8 cellular contexts compared by ENCODE assay signal in genomic region chr2:111839625-111840282, GRCh38. TPM values are rescaled to one million over a fixed set of nuclear protein-coding genes. Genes with fewer than 3 reads are reported as not detected.
DNase-seq lines count a peak whose midpoint lies in the region; ATAC-seq and TF ChIP-seq lines count a peak whose summit lies in the region.
"Not testable (repeated sequence)": the region's sequence is repeated elsewhere in the genome, so short reads cannot be mapped to it uniquely, and the experiment has no call there.

No MANE protein-coding gene starts in this region.

- ATAC-seq in aorta (ENCODE audit: low FRiP score) = peak; percentile 29

- peaks cover 12% of the 10 kb centered on the region for H3K36me3 Mint-ChIP-seq in activated naive CD8-positive, alpha-beta T cell treated with anti-CD3 and anti-CD28 coated beads for 36 hours
- H3K36me3 Mint-ChIP-seq in chondrocyte (ENCODE audit: low read depth) = not testable (repeated sequence)
- peaks cover 29% of the 10 kb centered on the region for H3K36me3 Mint-ChIP-seq in nephron (ENCODE audit: low read depth)

- not testable (repeated sequence) for H3K27me3 Mint-ChIP-seq in activated naive CD8-positive, alpha-beta T cell treated with anti-CD3 and anti-CD28 coated beads for 36 hours; chondrocyte (ENCODE audit: low read depth); nephron (ENCODE audit: low read depth)

- H3K27ac Mint-ChIP-seq in activated naive CD8-positive, alpha-beta T cell treated with anti-CD3 and anti-CD28 coated beads for 36 hours = peak overlapping the region; percentile 58
- H3K27ac Mint-ChIP-seq in chondrocyte (ENCODE audit: unreplicated experiment) (peak overlapping the region; percentile 80), nephron (peak overlapping the region; percentile 32 to 85 (median 76))

- TF ChIP-seq CTCF in chondrocyte (IDR thresholded peaks at IDR 0.05); fibroblast of villous mesenchyme (IDR thresholded peaks at IDR 0.05; ENCODE audit: insufficient read depth, low read depth, low read length); nephron (IDR thresholded peaks at IDR 0.05; ENCODE audit: unreplicated experiment in 3 of 3): not testable (repeated sequence)

- H3K9me3 Mint-ChIP-seq in activated naive CD8-positive, alpha-beta T cell treated with anti-CD3 and anti-CD28 coated beads for 36 hours; chondrocyte (ENCODE audit: low read depth); nephron: not testable (repeated sequence)

- intact Hi-C loops in aorta (cut with DNase I) = not testable (repeated sequence)

- not testable (repeated sequence) for H3K4me1 ChIP-seq in aorta (ENCODE audit: control insufficient read depth in 1 of 2, insufficient read depth in 2 of 2, low read length in 2 of 2)

- peaks cover 11% of the 10 kb centered on the region for H3K36me3 ChIP-seq in MG63
- not testable (repeated sequence) for H3K36me3 ChIP-seq in aorta (ENCODE audit: control insufficient read depth in 1 of 2, insufficient read depth in 2 of 2, low read length in 1 of 2)

- H3K4me3 ChIP-seq in MG63; fibroblast of villous mesenchyme (ENCODE audit: low read depth, low read length); aorta (ENCODE audit: low read length in 2 of 2): not testable (repeated sequence)

- peaks cover 15% of the 10 kb centered on the region for H3K4me1 Mint-ChIP-seq in activated naive CD8-positive, alpha-beta T cell treated with anti-CD3 and anti-CD28 coated beads for 36 hours
- H3K4me1 Mint-ChIP-seq in chondrocyte (ENCODE audit: low read depth) (peaks cover 30% of the 10 kb centered on the region), nephron (peaks cover 16% of the 10 kb centered on the region)

- not testable (repeated sequence) for H3K27me3 ChIP-seq in MG63; aorta (ENCODE audit: control insufficient read depth in 1 of 2, insufficient read depth in 2 of 2, low read length in 1 of 2)

- 18 to 32% methylated on average over 2 to 3 of the region's 3 CpGs for WGBS in aorta, 2 donors

- not testable (repeated sequence) for H3K4me3 Mint-ChIP-seq in activated naive CD8-positive, alpha-beta T cell treated with anti-CD3 and anti-CD28 coated beads for 36 hours; chondrocyte (ENCODE audit: unreplicated experiment); nephron

- H3K27ac ChIP-seq in aorta (ENCODE audit: low read depth in 1 of 2, low read length in 2 of 2) = not testable (repeated sequence)

- DNase-seq in DMS153 treated with DMSO at 0.1 percent for 48 hours (lab: John Stamatoyannopoulos, UW; ENCODE audit: unreplicated experiment) (peak; percentile 3), MG63 (peak; percentile 3), NCI-H69 (lab: John Stamatoyannopoulos, UW) (peak; percentile 49), fibroblast of villous mesenchyme (ENCODE audit: low read depth) (peak; percentile 43)
- not testable (repeated sequence) for DNase-seq in activated naive CD8-positive, alpha-beta T cell treated with anti-CD3 and anti-CD28 coated beads for 36 hours; chondrocyte (ENCODE audit: low spot score); aorta

- H3K9me3 ChIP-seq in MG63; aorta (ENCODE audit: control insufficient read depth, low read length): not testable (repeated sequence)

RNA-seq across cellular contexts. Expression of gene ANAPC1, which starts 44.2 kb away (rescaled TPM):
- 21.0 and 30.5 TPM in 2 replicates for total RNA-seq in MG63 (2014; rRNA removed; shearing (Covaris generic); ENCODE audit: low replicate concordance)
- 100 to 1,000 TPM; 137 to 149 TPM for total RNA-seq in activated naive CD8-positive, alpha-beta T cell treated with anti-CD3 and anti-CD28 coated beads for 36 hours
- total RNA-seq in chondrocyte (20.7 to 33.9 TPM (median 21.7 TPM) in 3 replicates), fibroblast of villous mesenchyme (54.1 and 54.8 TPM in 2 replicates), aorta (10 to 100 TPM; 29.2 to 35.1 TPM)
- 1 to 10 TPM; 4.1 to 6.3 TPM for polyA plus RNA-seq in aorta

RNA-seq across cellular contexts. Expression of gene MERTK, which starts 58.7 kb away (rescaled TPM):
- 0.23 TPM in 1 of 2 replicates, not detected in the other for total RNA-seq in MG63 (2014; rRNA removed; shearing (Covaris generic); ENCODE audit: low replicate concordance)
- under 1 TPM; 0.33 to 0.44 TPM for total RNA-seq in activated naive CD8-positive, alpha-beta T cell treated with anti-CD3 and anti-CD28 coated beads for 36 hours
- total RNA-seq in chondrocyte (3.1 to 6.4 TPM (median 3.2 TPM) in 3 replicates), fibroblast of villous mesenchyme (under 0.01 TPM in 2 replicates), aorta (10 to 100 TPM; 29.7 to 61.3 TPM)
- 10 to 100 TPM in 1 of 2 donors, 1 to 10 TPM in 1; 9.6 to 18.8 TPM for polyA plus RNA-seq in aorta
